8 cellular contexts compared by ENCODE assay signal in genomic region chr19:15091918-15092753, GRCh38. TPM values are rescaled to one million over a fixed set of nuclear protein-coding genes. Genes with fewer than 3 reads are reported as not detected.
DNase-seq lines count a peak whose midpoint lies in the region; ATAC-seq and TF ChIP-seq lines count a peak whose summit lies in the region.

No MANE protein-coding gene starts in this region.

- H3K4me1 Mint-ChIP-seq in immature natural killer cell: peaks cover 4 to 6% of the 10 kb centered on the region in 2 donors

- H3K4me1 ChIP-seq in KMS-11 (ENCODE audit: low read depth, poor library complexity, severe bottlenecking) (no peaks in the 10 kb centered on the region), PC-9 (replicated peaks; ENCODE audit: insufficient read depth) (peaks cover 18% of the 10 kb centered on the region)

- DNase-seq in DMS53 (lab: John Stamatoyannopoulos, UW): peak; percentile 78
- DNase-seq in PC-9: peak; percentile 38 to 74
- DNase-seq in amniotic epithelial cell (ENCODE audit: low read depth): peak; percentile 52
- DNase-seq in immature natural killer cell: peak; percentile 54 to 67 (median 64)
- peak; percentile 37 for DNase-seq in stimulated activated CD4-positive, alpha-beta T cell treated with anti-CD3 and anti-CD28 coated beads, Interleukin-2, amount 100 ng/mL, for 4 hours (ENCODE audit: low read depth)

- H2AFZ ChIP-seq in KMS-11 (ENCODE audit: low read depth) (peak overlapping the region; percentile 24; the same call in 1 of the 2 replicates), PC-9 (no peak overlapping the region)

- H3K79me2 ChIP-seq in KMS-11 (ENCODE audit: insufficient read depth, low read depth) (no peaks in the 10 kb centered on the region), PC-9 (ENCODE audit: low read depth) (no peaks in the 10 kb centered on the region)

- H4K20me1 ChIP-seq in KMS-11 (ENCODE audit: insufficient read depth) (no peaks in the 10 kb centered on the region), PC-9 (ENCODE audit: insufficient read depth) (no peaks in the 10 kb centered on the region)

- no peak overlapping the region for H3K9ac ChIP-seq in KMS-11

- POLR2A ChIA-PET in PC-9 (lab: Charles Lee; ENCODE audit: unreplicated experiment): interaction anchor here (0.6 to 0.7 kb wide), 3 partner anchors 103 to 161 kb away, joined by 27 to 53 read pairs (median 38); no protein-coding TSS in a partner anchor

- no peak overlapping the region for H3K27ac ChIP-seq in KMS-11
- H3K27ac ChIP-seq in PC-9: no peak overlapping the region

- H3K4me2 ChIP-seq in KMS-11: no peak overlapping the region
- peak overlapping the region; percentile 37 for H3K4me2 ChIP-seq in PC-9

- TF ChIP-seq CTCF in KMS-11 (conservative IDR thresholded peaks at IDR 0.05; ENCODE audit: low read depth, low read length) (peak; percentile 75), PC-9 (conservative IDR thresholded peaks at IDR 0.05) (peak; percentile 88)

- peaks cover 15% of the 10 kb centered on the region; the same call in 1 of the 2 replicates for H3F3A ChIP-seq in PC-9 (ENCODE audit: insufficient read depth, low read depth)

- peak overlapping the region in 2 of 6 donors; percentile 39 to 72 for H3K27ac Mint-ChIP-seq in immature natural killer cell

- no peaks in the 10 kb centered on the region for H3K9me2 ChIP-seq in PC-9 (ENCODE audit: insufficient read depth)

- H3K27me3 Mint-ChIP-seq in immature natural killer cell (ENCODE audit: low read depth in 3 of 3): peaks cover 1 to 5% (median 2%) of the 10 kb centered on the region in 3 donors

- H3K9me3 Mint-ChIP-seq in immature natural killer cell: peaks cover 0 to 3% (median 0%) of the 10 kb centered on the region in 6 donors

- no TSS peak for BruUV-seq in PC-9 (replicated peaks; lab: Mats Ljungman, UMichigan)

- H3K36me3 Mint-ChIP-seq in immature natural killer cell: no peaks in the 10 kb centered on the region

- peak overlapping the region in 1 of 5 donors; percentile 47 for H3K4me3 Mint-ChIP-seq in immature natural killer cell

- no peaks in the 10 kb centered on the region for H3K9me3 ChIP-seq in PC-9 (ENCODE audit: insufficient read depth, low read depth)

- peaks cover 31% of the 10 kb centered on the region; the same call in 1 of the 2 replicates for H3K27me3 ChIP-seq in KMS-11 (ENCODE audit: insufficient read depth, low read depth)
- no peaks in the 10 kb centered on the region for H3K27me3 ChIP-seq in PC-9 (ENCODE audit: insufficient read depth, low read depth)

- H3K4me3 ChIP-seq in KMS-11 (IDR thresholded peaks at IDR 0.05; ENCODE audit: insufficient read depth, low read depth, low read length): no peak overlapping the region
- no peak overlapping the region for H3K4me3 ChIP-seq in PC-9

- ATAC-seq in GM19397 (IDR thresholded peaks at IDR 0.05; ENCODE audit: unreplicated experiment) (no peak), HG02884 (IDR thresholded peaks at IDR 0.05; ENCODE audit: unreplicated experiment) (no peak)

- CTCF ChIA-PET in PC-9 (lab: Charles Lee): interaction anchor here (0.5 to 1.5 kb wide), 16 partner anchors 10 to 1599 kb away, joined by 3 to 22 read pairs (median 5); partner anchors contain the start of genes CYP4F12, CYP4F3 and ZNF333

- H3K36me3 ChIP-seq in KMS-11 (ENCODE audit: insufficient read depth): no peaks in the 10 kb centered on the region
- H3K36me3 ChIP-seq in PC-9 (ENCODE audit: low read depth): no peaks in the 10 kb centered on the region

- intact Hi-C loops in PC-9 (cut with micrococcal nuclease; ENCODE audit: unreplicated experiment): loop anchor here (1.0 kb wide), 2 partner anchors 58 to 464 kb away; no protein-coding TSS in a partner anchor

RNA-seq across cellular contexts. Expression of gene OR1I1, which starts 10.1 kb away (rescaled TPM):
- total RNA-seq in PC-9 (2021): not detected in 2 replicates
- not detected for polyA plus RNA-seq in immature natural killer cell

RNA-seq across cellular contexts. Expression of gene SYDE1, which starts 15.1 kb away (rescaled TPM):
- 2.7 and 4.1 TPM in 2 replicates for total RNA-seq in PC-9 (2021)
- not detected for polyA plus RNA-seq in immature natural killer cell

RNA-seq across cellular contexts. Expression of gene CASP14, which starts 42.9 kb away (rescaled TPM):
- 0.58 and 1.9 TPM in 2 replicates for total RNA-seq in PC-9 (2021)
- not detected for polyA plus RNA-seq in immature natural killer cell
